In the genomic region with DNA sequence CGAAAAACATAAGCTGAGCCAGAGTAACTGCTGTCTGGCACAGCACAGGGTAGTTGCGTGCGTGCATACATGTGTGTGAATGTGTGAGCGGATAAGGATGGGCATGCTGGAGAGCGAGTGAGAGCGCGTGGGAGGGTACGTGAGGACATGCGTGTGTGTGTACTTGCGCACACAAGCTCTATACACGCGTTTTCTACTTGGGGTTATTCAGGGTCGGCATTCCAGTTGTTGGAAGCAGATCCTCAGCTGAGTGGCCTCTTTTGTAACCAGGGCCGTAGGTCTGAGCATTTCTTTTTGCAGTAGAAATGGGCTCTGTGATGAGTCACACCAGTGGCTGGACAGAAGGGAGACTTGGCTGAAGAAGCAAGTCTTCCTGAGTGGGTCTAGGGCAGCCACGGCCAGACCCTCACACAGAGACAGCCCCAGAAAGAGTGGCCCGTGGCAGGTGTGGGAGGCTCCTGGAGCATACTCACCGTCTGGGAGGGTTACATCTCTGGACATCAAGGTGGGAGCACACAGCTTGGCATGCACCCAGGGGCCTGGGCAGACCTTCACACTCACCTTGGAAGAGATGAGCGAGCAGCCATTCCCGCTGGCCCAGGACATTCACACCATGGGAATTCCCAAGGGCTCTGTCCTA, we compare ENCODE assay signal across 9 cellular contexts.
DNase-seq lines count a peak whose midpoint lies in the region; ATAC-seq, FAIRE-seq and TF ChIP-seq lines count a peak whose summit lies in the region.
"Had no signal": no experiment of that assay in that cellular context is flagged by ENCODE, and none has a peak within 500 bp of the region (broad histone marks: within the 10 kb centered on the region; RNA-seq: fewer than 3 reads in every experiment).

No MANE protein-coding gene starts in this region.

- peak; percentile 37 for FAIRE-seq in endothelial cell of umbilical vein (lab: Jason Lieb, UNC)

- peak overlapping the region in 8 of 10 donors; percentile 52 to 93 (median 78) for H3K27ac Mint-ChIP-seq in naive thymus-derived CD8-positive, alpha-beta T cell

- H3K27me3 Mint-ChIP-seq in naive thymus-derived CD8-positive, alpha-beta T cell = peaks cover 0 to 3% (median 0%) of the 10 kb centered on the region in 5 donors

- no peak overlapping the region for H3K4me2 ChIP-seq in endothelial cell of umbilical vein (ENCODE audit: insufficient read depth, low read length)

- H3K4me3 Mint-ChIP-seq in naive thymus-derived CD8-positive, alpha-beta T cell = peak overlapping the region in 2 of 10 donors; percentile 66 to 70

- H3K27ac ChIP-seq in AG04450 (ENCODE audit: low read depth, low read length) (peak overlapping the region; percentile 99), endothelial cell of umbilical vein (ENCODE audit: insufficient read depth, low read depth, low read length) (no peak overlapping the region)
- H3K27ac ChIP-seq: WERI-Rb-1 had no signal

- dilution Hi-C loops in endothelial cell of umbilical vein (cut with MboI; ENCODE audit: extremely low pct_ligation_motif_present, low sequenced_read_pairs) = no loop called here

- peak overlapping the region; percentile 42 for H3K4me3 ChIP-seq in AG04450 (ENCODE audit: low read depth, low read length)
- no peak overlapping the region for H3K4me3 ChIP-seq in MG63
- H3K4me3 ChIP-seq in endothelial cell of umbilical vein (replicated peaks in 1 of 3; ENCODE audit: insufficient read depth in 1 of 3, low read depth in 1 of 3, low read length in 3 of 3) = no peak overlapping the region
- no peak overlapping the region for H3K4me3 ChIP-seq in H7 (ENCODE audit: insufficient read depth, low read depth, low read length)

- no peaks in the 10 kb centered on the region for H3K79me2 ChIP-seq in endothelial cell of umbilical vein (ENCODE audit: control insufficient read depth, insufficient read depth, low read length)

- H3K36me3 ChIP-seq in MG63 (no peaks in the 10 kb centered on the region), endothelial cell of umbilical vein (ENCODE audit: control insufficient read depth in 2 of 2, extremely low read depth in 1 of 2, insufficient read depth in 2 of 2, low read length in 2 of 2) (no peaks in the 10 kb centered on the region), H7 (replicated peaks; ENCODE audit: control insufficient read depth, insufficient read depth, low read length) (no peaks in the 10 kb centered on the region)
- H3K36me3 ChIP-seq: WERI-Rb-1 had no signal

- no peak for TF ChIP-seq CTCF in AG04450 (IDR thresholded peaks at IDR 0.05; ENCODE audit: low read depth, low read length)
- TF ChIP-seq CTCF in endothelial cell of umbilical vein (IDR thresholded peaks at IDR 0.05; ENCODE audit: extremely low read depth in 1 of 2, insufficient read depth in 1 of 2, low read depth in 1 of 2, low read length in 2 of 2) = no peak

- CTCF ChIA-PET in AG04450 (lab: Charles Lee) (interaction anchor here (1.1 to 3.8 kb wide), 6 partner anchors 8 to 166 kb away, joined by 3 to 52 read pairs (median 8); no protein-coding TSS in a partner anchor), endothelial cell of umbilical vein (lab: Charles Lee) (interaction anchor here (0.7 to 2.6 kb wide), 7 partner anchors 9 to 167 kb away, joined by 3 to 19 read pairs (median 7); no protein-coding TSS in a partner anchor)

- H3K36me3 Mint-ChIP-seq in naive thymus-derived CD8-positive, alpha-beta T cell = no peaks in the 10 kb centered on the region

- POLR2A ChIA-PET in AG04450 (lab: Yijun Ruan, JAX) (interaction anchor here (0.5 to 2.1 kb wide), 21 partner anchors 9 to 550 kb away, joined by 3 to 33 read pairs (median 4); partner anchors contain the start of gene IRF2BPL), endothelial cell of umbilical vein (lab: Charles Lee) (no interaction called here)
- POLR2A ChIA-PET in naive thymus-derived CD8-positive, alpha-beta T cell (lab: Charles Lee) = interaction anchor here (0.6 to 1.7 kb wide), 6 partner anchors 15 to 417 kb away, joined by 3 to 8 read pairs (median 3); no protein-coding TSS in a partner anchor

- H3K9me3 ChIP-seq in AG04450 (ENCODE audit: control insufficient read depth, insufficient read depth, low read length) (no peaks in the 10 kb centered on the region; the same call in 1 of the 2 replicates), MG63 (no peaks in the 10 kb centered on the region; the same call in 1 of the 2 replicates), endothelial cell of umbilical vein (replicated peaks; ENCODE audit: control insufficient read depth, insufficient read depth, low read length) (no peaks in the 10 kb centered on the region)

- H3K4me1 ChIP-seq in endothelial cell of umbilical vein (ENCODE audit: control insufficient read depth, extremely low read depth, insufficient read depth, low read length) = peaks cover 12% of the 10 kb centered on the region

- intact Hi-C loops in endothelial cell of umbilical vein (cut with micrococcal nuclease) = no loop called here

- no peaks in the 10 kb centered on the region for H4K20me1 ChIP-seq in endothelial cell of umbilical vein (replicated peaks; ENCODE audit: control insufficient read depth, extremely low read depth, insufficient read depth, low read length)

- no peak for ATAC-seq in naive thymus-derived CD8-positive, alpha-beta T cell
- ATAC-seq in HG03378 (IDR thresholded peaks at IDR 0.05; ENCODE audit: unreplicated experiment) = no peak

- H3K9me1 ChIP-seq in endothelial cell of umbilical vein (replicated peaks; ENCODE audit: control insufficient read depth, extremely low read depth, insufficient read depth, low read length) = no peaks in the 10 kb centered on the region

- H3K9me3 Mint-ChIP-seq in naive thymus-derived CD8-positive, alpha-beta T cell = no peaks in the 10 kb centered on the region

- H3K9ac ChIP-seq in endothelial cell of umbilical vein (replicated peaks; ENCODE audit: extremely low read depth, insufficient read depth, low read length) = no peak overlapping the region

- H2AFZ ChIP-seq in endothelial cell of umbilical vein (ENCODE audit: low read depth, low read length) = no peak overlapping the region

- TF ChIP-seq POLR2A in endothelial cell of umbilical vein (IDR thresholded peaks at IDR 0.05; ENCODE audit: low read depth, low read length) = no peak

- peak; percentile 95 for DNase-seq in AG04450 (ENCODE audit: low read depth, low spot score)
- peak; percentile 64 for DNase-seq in MG63
- DNase-seq in endothelial cell of umbilical vein (ENCODE audit: low read depth, low spot score) = no peak
- DNase-seq in naive thymus-derived CD8-positive, alpha-beta T cell = no peak
- DNase-seq in NCI-H748 (lab: John Stamatoyannopoulos, UW; ENCODE audit: unreplicated experiment) = no peak
- DNase-seq in H7 = no peak
- DNase-seq in T1000 (lab: John Stamatoyannopoulos, UW) = no peak
- DNase-seq: WERI-Rb-1 had no signal

- H3K27me3 ChIP-seq in AG04450 (ENCODE audit: control insufficient read depth, insufficient read depth, low read length) = no peaks in the 10 kb centered on the region
- no peaks in the 10 kb centered on the region for H3K27me3 ChIP-seq in MG63
- H3K27me3 ChIP-seq in endothelial cell of umbilical vein (ENCODE audit: control insufficient read depth in 2 of 2, insufficient read depth in 2 of 2, low read length in 2 of 2) = peaks cover 2 to 7% of the 10 kb centered on the region in 2 experiments
- no peaks in the 10 kb centered on the region for H3K27me3 ChIP-seq in H7 (ENCODE audit: control insufficient read depth, insufficient read depth, low read length)

- peaks cover 16 to 31% (median 27%) of the 10 kb centered on the region in 4 donors for H3K4me1 Mint-ChIP-seq in naive thymus-derived CD8-positive, alpha-beta T cell

- no TSS peak for BruUV-seq in endothelial cell of umbilical vein (replicated peaks; lab: Mats Ljungman, UMichigan)

TF ChIP-seq in endothelial cell of umbilical vein, 7 proteins besides CTCF, POLR2A, EP300 and RAD21:
- TF ChIP-seq MAX (IDR thresholded peaks at IDR 0.05; ENCODE audit: insufficient read depth, insufficient read length) (no peak), FOS (IDR thresholded peaks at IDR 0.05; ENCODE audit: borderline replicate concordance, insufficient read depth, low read length) (peak; percentile 45)

Comparison
In these comparisons a context has a peak if more than half of its experiments do, and no peak if none do; other contexts are left out.
1. DNase-seq: peak in AG04450 (single experiment) and MG63 (single experiment); none in endothelial cell of umbilical vein (single experiment), naive thymus-derived CD8-positive, alpha-beta T cell (0 of 10), NCI-H748 (single experiment), H7 (single experiment) and T1000 (single experiment).